28 cellular contexts compared by ENCODE assay signal in genomic region chr2:99492721-99493120, GRCh38.
"Had no signal": no experiment of that assay in that cellular context is flagged by ENCODE, and none has a peak within 500 bp of the region (broad histone marks: within the 10 kb centered on the region; RNA-seq: fewer than 3 reads in every experiment).

No MANE protein-coding gene starts in this region.

- H3K4me3 Mint-ChIP-seq: mesothelial cell of epicardium; natural killer cell treated with Interleukin-12 subunit alpha and Interleukin-12 subunit beta and Interleukin-15 and Interleukin-18, amount 100 ng/mL, for 72 hours; neural crest cell had no signal

- H3K9me3 ChIP-seq: gastroesophageal sphincter, heart left ventricle, left lung, mucosa of descending colon, neutrophil, pancreas, stomach, thyroid gland, vagina had no signal

- H3K36me3 Mint-ChIP-seq: mesothelial cell of epicardium had no signal

- H3K27ac ChIP-seq: coronary artery, gastroesophageal sphincter, heart left ventricle, hepatocyte, left lung, neutrophil, pancreas, stomach, thyroid gland, vagina had no signal

- H3K36me3 ChIP-seq: gastroesophageal sphincter, heart left ventricle, left lung, neutrophil, pancreas, stomach, thyroid gland, vagina had no signal

- H3K4me3 ChIP-seq: coronary artery, gastroesophageal sphincter, heart left ventricle, hepatocyte, left lung, mucosa of descending colon, pancreas, smooth muscle cell, stomach, thyroid gland, vagina had no signal

- H3K27me3 ChIP-seq: gastroesophageal sphincter, heart left ventricle, hepatocyte, left lung, neutrophil, pancreas, thyroid gland, vagina had no signal

- DNase-seq: dermis blood vessel endothelial cell; effector memory CD4-positive, alpha-beta T cell; erythroblast; heart left ventricle; left cardiac atrium; left lung; mesenchymal stem cell; mucosa of descending colon; naive B cell; pancreas; retina; stimulated activated CD4-positive, alpha-beta T cell treated with anti-CD3 and anti-CD28 coated beads, Interleukin-12 subunit alpha, Interleukin-12 subunit beta, amount 100 ng/mL, for 4 hours; stimulated activated CD4-positive, alpha-beta T cell treated with anti-CD3 and anti-CD28 coated beads, Interleukin-1b, Interleukin-23, amount 100 ng/mL, for 48 hours; stimulated activated CD4-positive, alpha-beta T cell treated with anti-CD3 and anti-CD28 coated beads, Interleukin-4, amount 100 ng/mL, for 1 hour; stimulated activated CD8-positive, alpha-beta memory T cell treated with anti-CD3 and anti-CD28 coated beads, Interleukin-4, amount 100 ng/mL, for 48 hours; stomach; thyroid gland; trophoblast cell had no signal

- H3K27ac Mint-ChIP-seq: mesothelial cell of epicardium; natural killer cell treated with Interleukin-12 subunit alpha and Interleukin-12 subunit beta and Interleukin-15 and Interleukin-18, amount 100 ng/mL, for 72 hours had no signal

- H3K9me3 Mint-ChIP-seq: mesothelial cell of epicardium; naive B cell; natural killer cell treated with Interleukin-12 subunit alpha and Interleukin-12 subunit beta and Interleukin-15 and Interleukin-18, amount 100 ng/mL, for 72 hours; neural crest cell had no signal

- ATAC-seq: gastroesophageal sphincter; heart left ventricle; left cardiac atrium; left lung; mucosa of descending colon; natural killer cell treated with Interleukin-12 subunit alpha and Interleukin-12 subunit beta and Interleukin-15 and Interleukin-18, amount 100 ng/mL, for 72 hours; pancreas; sciatic nerve had no signal
